In the genomic region with DNA sequence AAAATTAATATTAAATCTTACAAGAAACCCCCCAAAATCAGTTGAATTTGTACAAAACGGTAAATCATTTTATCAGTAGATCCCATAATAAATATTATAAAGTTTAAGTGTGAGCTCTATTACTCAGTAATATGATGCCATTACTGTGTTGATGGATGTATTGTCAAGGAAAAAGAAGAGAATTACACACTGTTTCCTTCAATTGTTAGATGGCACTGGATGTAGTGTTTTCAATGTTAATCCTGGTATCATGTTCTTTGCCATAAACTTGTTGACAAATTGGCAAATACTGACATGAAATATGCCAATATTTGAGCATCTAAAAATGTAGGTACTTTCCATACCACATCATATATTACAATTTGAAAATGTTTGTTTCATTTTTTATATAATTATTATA, we compare ENCODE assay signal across 6 cellular contexts.
"Had no signal": no experiment of that assay in that cellular context is flagged by ENCODE, and none has a peak within 500 bp of the region (broad histone marks: within the 10 kb centered on the region; RNA-seq: fewer than 3 reads in every experiment).

No MANE protein-coding gene starts in this region.

- H3K4me3 Mint-ChIP-seq: GM23338, H9, IgD-negative memory B cell had no signal

- DNase-seq: H9, HCEC 1CT, KBM-7 had no signal

- H3K27ac Mint-ChIP-seq: GM23338, H9, IgD-negative memory B cell had no signal

- H3K9me3 Mint-ChIP-seq: GM23338, H9, IgD-negative memory B cell had no signal

- H3K4me1 Mint-ChIP-seq: H9, IgD-negative memory B cell had no signal

- ATAC-seq: GM23338, HepG2 had no signal

- H3K27me3 Mint-ChIP-seq: IgD-negative memory B cell had no signal

- H3K36me3 Mint-ChIP-seq: IgD-negative memory B cell had no signal
